ENCODE assay signal across 8 cellular contexts in the genomic region with DNA sequence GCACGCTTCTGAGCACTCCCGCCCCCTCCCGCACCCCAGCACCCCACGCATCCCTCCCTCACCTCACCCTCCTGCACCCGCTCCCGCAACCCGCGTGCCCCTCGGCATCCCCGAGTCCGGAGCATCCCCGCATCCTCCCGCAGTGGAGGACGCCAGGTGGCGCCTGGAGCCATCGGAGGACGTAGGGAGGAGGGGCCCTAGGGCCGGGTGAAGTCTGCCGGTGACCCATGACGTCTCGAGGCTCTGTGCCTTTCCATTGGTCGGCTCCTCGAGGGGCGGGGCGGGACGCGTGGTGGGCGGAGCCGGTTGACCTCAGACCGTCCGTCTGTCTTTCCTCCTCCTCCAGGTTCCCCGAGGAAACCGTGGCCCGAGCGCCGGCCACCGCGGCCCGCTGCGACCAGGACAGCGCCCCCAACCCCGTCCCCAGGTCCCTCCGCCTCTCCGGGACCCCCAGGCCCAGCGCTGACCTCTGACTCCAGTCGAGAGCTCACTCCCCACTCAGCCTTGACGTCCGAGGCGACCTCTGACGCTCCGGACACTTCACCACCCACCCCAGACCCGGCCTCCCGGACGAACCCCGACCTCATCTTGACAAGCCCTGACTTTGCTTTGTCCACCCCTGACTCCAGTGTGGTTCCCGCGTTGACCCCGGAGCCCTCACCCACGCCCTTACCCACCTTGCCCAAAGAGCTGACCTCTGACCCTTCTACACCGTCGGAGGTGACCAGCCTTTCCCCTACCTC. TPM values are rescaled to one million over a fixed set of nuclear protein-coding genes. Genes with fewer than 3 reads are reported as not detected.
DNase-seq lines count a peak whose midpoint lies in the region; ATAC-seq and TF ChIP-seq lines count a peak whose summit lies in the region.

No MANE protein-coding gene starts in this region.

- peak; percentile 89 for DNase-seq in EL
- peak; percentile 95 for DNase-seq in H4 (ENCODE audit: low spot score)
- peak; percentile 46 for DNase-seq in LNCaP clone FGC (ENCODE audit: low read depth)
- peak; percentile 95 for DNase-seq in RPMI8226
- DNase-seq in activated T-helper 2 cell treated with anti-CD3 and anti-CD28 coated beads, Interferon-gamma antibody, Interleukin-2, Interleukin-4, amounts not matched to agents 10 μg/mL and 5 μg/mL and 100 μg/mL, durations not matched to agents 14 hours and 24 hours and 36 hours (ENCODE audit: low spot score) = peak; percentile 86
- peak; percentile 95 for DNase-seq in fibroblast of pulmonary artery (ENCODE audit: low read depth)
- peak; percentile 93 for DNase-seq in stimulated activated naive CD8-positive, alpha-beta T cell treated with anti-CD3 and anti-CD28 coated beads, Interleukin-15, Interleukin-2, amounts not matched to agents 100 U/mL and 50 U/mL, for 24 hours

- peak overlapping the region; percentile 67 for H3K4me3 Mint-ChIP-seq in activated T-helper 2 cell treated with anti-CD3 and anti-CD28 coated beads, Interferon-gamma antibody, Interleukin-2, Interleukin-4, amounts not matched to agents 10 μg/mL and 5 μg/mL and 100 μg/mL, durations not matched to agents 14 hours and 24 hours and 36 hours (ENCODE audit: low read depth)
- peak overlapping the region; percentile 72 to 84 (median 79) for H3K4me3 Mint-ChIP-seq in nephron

- ATAC-seq in stimulated activated naive CD8-positive, alpha-beta T cell treated with anti-CD3 and anti-CD28 coated beads, Interleukin-15, Interleukin-2, amounts not matched to agents 100 U/mL and 50 U/mL, for 24 hours = peak; percentile 100

- H3K27me3 Mint-ChIP-seq in activated T-helper 2 cell treated with anti-CD3 and anti-CD28 coated beads, Interferon-gamma antibody, Interleukin-2, Interleukin-4, amounts not matched to agents 10 μg/mL and 5 μg/mL and 100 μg/mL, durations not matched to agents 14 hours and 24 hours and 36 hours (ENCODE audit: low read depth) = peaks cover 3% of the 10 kb centered on the region
- H3K27me3 Mint-ChIP-seq in nephron (ENCODE audit: low read depth) = peaks cover 3% of the 10 kb centered on the region

- TF ChIP-seq CTCF in LNCaP clone FGC (IDR thresholded peaks at IDR 0.05; ENCODE audit: control insufficient read depth, extremely low read depth, insufficient read depth) = peak; percentile 99
- peak; percentile 80 for TF ChIP-seq CTCF in fibroblast of pulmonary artery (IDR thresholded peaks at IDR 0.05; ENCODE audit: low read length, missing control alignments)
- TF ChIP-seq CTCF in nephron (IDR thresholded peaks at IDR 0.05; ENCODE audit: unreplicated experiment in 3 of 3) = peak; percentile 67 to 80 (median 75)

- peaks cover 2% of the 10 kb centered on the region for H3K4me1 Mint-ChIP-seq in activated T-helper 2 cell treated with anti-CD3 and anti-CD28 coated beads, Interferon-gamma antibody, Interleukin-2, Interleukin-4, amounts not matched to agents 10 μg/mL and 5 μg/mL and 100 μg/mL, durations not matched to agents 14 hours and 24 hours and 36 hours (ENCODE audit: low read depth)
- H3K4me1 Mint-ChIP-seq in nephron = peaks cover 4% of the 10 kb centered on the region

- intact Hi-C loops in activated T-helper 2 cell treated with anti-CD3 and anti-CD28 coated beads, Interferon-gamma antibody, Interleukin-2, Interleukin-4, amounts not matched to agents 10 μg/mL and 5 μg/mL and 100 μg/mL, durations not matched to agents 14 hours and 24 hours and 36 hours (cut with micrococcal nuclease) = loop anchor here (1.0 kb wide), 2 partner anchors 89 to 114 kb away; no protein-coding TSS in a partner anchor

- peak overlapping the region; percentile 59 for H3K27ac Mint-ChIP-seq in activated T-helper 2 cell treated with anti-CD3 and anti-CD28 coated beads, Interferon-gamma antibody, Interleukin-2, Interleukin-4, amounts not matched to agents 10 μg/mL and 5 μg/mL and 100 μg/mL, durations not matched to agents 14 hours and 24 hours and 36 hours
- H3K27ac Mint-ChIP-seq in nephron = peak overlapping the region in 2 of 3 experiments; percentile 48 to 78

- no peaks in the 10 kb centered on the region for H3K36me3 Mint-ChIP-seq in activated T-helper 2 cell treated with anti-CD3 and anti-CD28 coated beads, Interferon-gamma antibody, Interleukin-2, Interleukin-4, amounts not matched to agents 10 μg/mL and 5 μg/mL and 100 μg/mL, durations not matched to agents 14 hours and 24 hours and 36 hours (ENCODE audit: low read depth)
- H3K36me3 Mint-ChIP-seq in nephron (ENCODE audit: low read depth) = no peaks in the 10 kb centered on the region

- no peaks in the 10 kb centered on the region for H3K9me3 Mint-ChIP-seq in activated T-helper 2 cell treated with anti-CD3 and anti-CD28 coated beads, Interferon-gamma antibody, Interleukin-2, Interleukin-4, amounts not matched to agents 10 μg/mL and 5 μg/mL and 100 μg/mL, durations not matched to agents 14 hours and 24 hours and 36 hours
- H3K9me3 Mint-ChIP-seq in nephron = no peaks in the 10 kb centered on the region

- peak overlapping the region; percentile 50 for H3K4me3 ChIP-seq in LNCaP clone FGC (ENCODE audit: low read depth, low read length)
- H3K4me3 ChIP-seq in fibroblast of pulmonary artery (replicated peaks; ENCODE audit: low read depth, low read length) = peak overlapping the region; percentile 34

RNA-seq across cellular contexts. Expression of gene SBK2, which starts 19.9 kb away (rescaled TPM):
- not detected in 2 replicates for total RNA-seq in H4 (2014; rRNA removed; shearing (Covaris generic))
- total RNA-seq in activated T-helper 2 cell treated with anti-CD3 and anti-CD28 coated beads, Interferon-gamma antibody, Interleukin-2, Interleukin-4, amounts not matched to agents 10 μg/mL and 5 μg/mL and 100 μg/mL, durations not matched to agents 14 hours and 24 hours and 36 hours = not detected in 2 replicates

RNA-seq across cellular contexts. Expression of gene SBK3, which starts 28.3 kb away (rescaled TPM):
- total RNA-seq in H4 (2014; rRNA removed; shearing (Covaris generic)) = not detected in 2 replicates
- not detected in 2 replicates for total RNA-seq in activated T-helper 2 cell treated with anti-CD3 and anti-CD28 coated beads, Interferon-gamma antibody, Interleukin-2, Interleukin-4, amounts not matched to agents 10 μg/mL and 5 μg/mL and 100 μg/mL, durations not matched to agents 14 hours and 24 hours and 36 hours

RNA-seq across cellular contexts. Expression of gene SSC5D, which starts 28.8 kb away (rescaled TPM):
- total RNA-seq in H4 (2014; rRNA removed; shearing (Covaris generic)) = 0.23 and 0.29 TPM in 2 replicates
- 0.41 and 0.71 TPM in 2 replicates for total RNA-seq in activated T-helper 2 cell treated with anti-CD3 and anti-CD28 coated beads, Interferon-gamma antibody, Interleukin-2, Interleukin-4, amounts not matched to agents 10 μg/mL and 5 μg/mL and 100 μg/mL, durations not matched to agents 14 hours and 24 hours and 36 hours

RNA-seq across cellular contexts. Expression of gene NAT14, which starts 32.1 kb away (rescaled TPM):
- 28.0 and 28.9 TPM in 2 replicates for total RNA-seq in H4 (2014; rRNA removed; shearing (Covaris generic))
- total RNA-seq in activated T-helper 2 cell treated with anti-CD3 and anti-CD28 coated beads, Interferon-gamma antibody, Interleukin-2, Interleukin-4, amounts not matched to agents 10 μg/mL and 5 μg/mL and 100 μg/mL, durations not matched to agents 14 hours and 24 hours and 36 hours = 20.0 and 20.2 TPM in 2 replicates

RNA-seq across cellular contexts. Expression of gene ZNF628, which starts 40.6 kb away (rescaled TPM):
- total RNA-seq in H4 (2014; rRNA removed; shearing (Covaris generic)) = 1.4 and 3.9 TPM in 2 replicates
- 8.6 and 9.5 TPM in 2 replicates for total RNA-seq in activated T-helper 2 cell treated with anti-CD3 and anti-CD28 coated beads, Interferon-gamma antibody, Interleukin-2, Interleukin-4, amounts not matched to agents 10 μg/mL and 5 μg/mL and 100 μg/mL, durations not matched to agents 14 hours and 24 hours and 36 hours

Comparison
In these comparisons a context has a peak if more than half of its experiments do, and no peak if none do; other contexts are left out.
1. Peak in every context shown above with its lines: DNase-seq, ATAC-seq and H3K4me3 ChIP-seq.